10 cellular contexts compared by ENCODE assay signal in genomic region chr14:71289536-71289935, GRCh38. TPM values are rescaled to one million over a fixed set of nuclear protein-coding genes. Genes with fewer than 3 reads are reported as not detected.
DNase-seq lines count a peak whose midpoint lies in the region; ATAC-seq lines count a peak whose summit lies in the region.
"Had no signal": no experiment of that assay in that cellular context is flagged by ENCODE, and none has a peak within 500 bp of the region (broad histone marks: within the 10 kb centered on the region; RNA-seq: fewer than 3 reads in every experiment).

No MANE protein-coding gene starts in this region.

- DNase-seq in stimulated activated CD4-positive, alpha-beta T cell treated with anti-CD3 and anti-CD28 coated beads, Interleukin-1b, Interleukin-23, amount 100 ng/mL, for 48 hours = peak; percentile 4
- no peak for DNase-seq in stimulated activated CD4-positive, alpha-beta T cell treated with anti-CD3 and anti-CD28 coated beads, Interleukin-4, amount 100 ng/mL, for 4 hours
- no peak for DNase-seq in T-helper 2 cell treated with Interferon-gamma antibody and Interleukin-4, amounts not matched to agents 5 μg/mL and 100 μg/mL, for 36 hours (ENCODE audit: low spot score)
- DNase-seq in ureter (ENCODE audit: low spot score) (peak; percentile 46), Right ventricle myocardium inferior (ENCODE audit: missing footprints) (no peak), MV-4-11 (lab: John Stamatoyannopoulos, UW) (no peak), KBM-7 (no peak)
- DNase-seq: glutamatergic neuron, NCI-H774 had no signal

- H3K4me3 Mint-ChIP-seq in T-helper 2 cell treated with Interferon-gamma antibody and Interleukin-4, amounts not matched to agents 5 μg/mL and 100 μg/mL, for 36 hours = no peak overlapping the region

- intact Hi-C loops in Right ventricle myocardium inferior (cut with DNase I) = no loop called here

- no peaks in the 10 kb centered on the region for H3K9me3 Mint-ChIP-seq in T-helper 2 cell treated with Interferon-gamma antibody and Interleukin-4, amounts not matched to agents 5 μg/mL and 100 μg/mL, for 36 hours

- H3K4me1 Mint-ChIP-seq in T-helper 2 cell treated with Interferon-gamma antibody and Interleukin-4, amounts not matched to agents 5 μg/mL and 100 μg/mL, for 36 hours (ENCODE audit: low read depth) = peaks cover 10% of the 10 kb centered on the region

- peaks cover 15% of the 10 kb centered on the region for H3K27me3 Mint-ChIP-seq in T-helper 2 cell treated with Interferon-gamma antibody and Interleukin-4, amounts not matched to agents 5 μg/mL and 100 μg/mL, for 36 hours (ENCODE audit: low read depth)

- no peaks in the 10 kb centered on the region for H3K36me3 Mint-ChIP-seq in T-helper 2 cell treated with Interferon-gamma antibody and Interleukin-4, amounts not matched to agents 5 μg/mL and 100 μg/mL, for 36 hours (ENCODE audit: low read depth)

- H3K27ac Mint-ChIP-seq in T-helper 2 cell treated with Interferon-gamma antibody and Interleukin-4, amounts not matched to agents 5 μg/mL and 100 μg/mL, for 36 hours = peak overlapping the region; percentile 72

- in situ Hi-C loops in KBM-7 (cut with MboI; ENCODE audit: low pct_unique_long_range_greater_than_20kb, low sequenced_read_pairs) = no loop called here

- peak; percentile 84 for ATAC-seq in HG02798 (IDR thresholded peaks at IDR 0.05; ENCODE audit: poor library complexity, unreplicated experiment)
- ATAC-seq in Right ventricle myocardium inferior = no peak

RNA-seq across cellular contexts. Expression of gene SIPA1L1, which starts 30.7 kb away (rescaled TPM):
- total RNA-seq in ureter (58.2 TPM), Right ventricle myocardium inferior (6.8 TPM)

Comparison
In these comparisons a context has a peak if more than half of its experiments do, and no peak if none do; other contexts are left out.
1. DNase-seq: peak in stimulated activated CD4-positive, alpha-beta T cell treated with anti-CD3 and anti-CD28 coated beads, Interleukin-1b, Interleukin-23, amount 100 ng/mL, for 48 hours (single experiment) and ureter (single experiment); none in stimulated activated CD4-positive, alpha-beta T cell treated with anti-CD3 and anti-CD28 coated beads, Interleukin-4, amount 100 ng/mL, for 4 hours (0 of 2), T-helper 2 cell treated with Interferon-gamma antibody and Interleukin-4, amounts not matched to agents 5 μg/mL and 100 μg/mL, for 36 hours (single experiment), Right ventricle myocardium inferior (single experiment), MV-4-11 (single experiment) and KBM-7 (single experiment).